In genomic region chr5:107817951-107818350, GRCh38 we compare ENCODE assay signal across 26 cellular contexts.
"Had no signal": no experiment of that assay in that cellular context is flagged by ENCODE, and none has a peak within 500 bp of the region (broad histone marks: within the 10 kb centered on the region; RNA-seq: fewer than 3 reads in every experiment).

No MANE protein-coding gene starts in this region.

- DNase-seq: activated CD4-positive, alpha-beta T cell treated with anti-CD3 and anti-CD28 coated beads, Interleukin-2, amount 10 ng/mL, durations not matched to agents 24 days and 14 days; activated CD4-positive, alpha-beta T cell treated with anti-CD3 and anti-CD28 coated beads, Interleukin-2, amount 50 U/mL, for 4 hours; activated CD8-positive, alpha-beta T cell treated with anti-CD3 and anti-CD28 coated beads for 36 hours; activated effector memory CD4-positive, alpha-beta T cell treated with anti-CD3 and anti-CD28 coated beads, Interleukin-2, amount 50 U/mL, for 16 hours; activated naive CD4-positive, alpha-beta T cell; activated naive CD4-positive, alpha-beta T cell treated with anti-CD3 and anti-CD28 coated beads, Interleukin-2, amount 50 U/mL, for 16 hours; activated naive CD8-positive, alpha-beta T cell treated with anti-CD3 and anti-CD28 coated beads for 36 hours; activated T-cell treated with anti-CD3 and anti-CD28 coated beads, Interleukin-2, amount 50 U/mL, for 1 hour; activated T-cell treated with anti-CD3 and anti-CD28 coated beads, Interleukin-2, amount 50 U/mL, for 72 hours; amniotic stem cell; aorta; brain microvascular endothelial cell; central memory CD4-positive, alpha-beta T cell; NCI-H1105; NCI-H1417 treated with DMSO at 0.1 percent for 48 hours; NCI-H187 treated with DMSO at 0.1 percent for 48 hours; NCI-H2081; NCI-H345; NCI-H524 treated with DMSO at 0.1 percent for 48 hours; NK-92 treated with Interleukin-12 subunit alpha and Interleukin-12 subunit beta, amount 100 ng/mL, for 24 hours; PC-9; Right ventricle myocardium superior; SJCRH30; T-helper 1 cell; T-helper 2 cell; T-helper 9 cell had no signal
